ENCODE assay signal across 36 cellular contexts in genomic region chr5:3809455-3809854, GRCh38.
"Had no signal": no experiment of that assay in that cellular context is flagged by ENCODE, and none has a peak within 500 bp of the region (broad histone marks: within the 10 kb centered on the region; RNA-seq: fewer than 3 reads in every experiment).

No MANE protein-coding gene starts in this region.

- H3K27me3 Mint-ChIP-seq: activated B cell treated with CpG ODN at 0.5 μM for 24 hours; activated CD4-positive, alpha-beta memory T cell treated with anti-CD3 and anti-CD28 coated beads for 36 hours; activated CD4-positive, alpha-beta T cell treated with anti-CD3 and anti-CD28 coated beads for 36 hours; activated CD8-positive, alpha-beta T cell treated with anti-CD3 and anti-CD28 coated beads for 36 hours; activated T-helper 17 cell treated with anti-CD3 and anti-CD28 coated beads, Interleukin-2, amount 50 U/mL, for 72 hours had no signal

- H3K4me3 ChIP-seq: adrenal gland, body of pancreas had no signal

- H3K27me3 ChIP-seq: adrenal gland, body of pancreas, brain microvascular endothelial cell had no signal

- ATAC-seq: activated CD4-positive, alpha-beta T cell treated with anti-CD3 and anti-CD28 coated beads for 36 hours; activated CD8-positive, alpha-beta T cell treated with anti-CD3 and anti-CD28 coated beads for 36 hours; activated naive CD4-positive, alpha-beta T cell treated with anti-CD3 and anti-CD28 coated beads, Interleukin-2, amount 50 U/mL, for 72 hours; activated T-cell treated with anti-CD3 and anti-CD28 coated beads, Interleukin-2, amount 50 U/mL, for 4 hours; activated T-cell treated with anti-CD3 and anti-CD28 coated beads, Interleukin-2, amount 50 U/mL, for 72 hours; activated T-helper 17 cell treated with anti-CD3 and anti-CD28 coated beads, Interleukin-2, amount 50 U/mL, for 72 hours; body of pancreas had no signal

- H3K4me1 ChIP-seq: adrenal gland, body of pancreas had no signal

- H3K36me3 Mint-ChIP-seq: activated naive CD8-positive, alpha-beta T cell treated with anti-CD3 and anti-CD28 coated beads for 36 hours had no signal

- H3K27ac Mint-ChIP-seq: activated B cell treated with CpG ODN at 0.5 μM for 24 hours; activated CD4-positive, alpha-beta memory T cell treated with anti-CD3 and anti-CD28 coated beads for 36 hours; activated CD4-positive, alpha-beta T cell treated with anti-CD3 and anti-CD28 coated beads for 36 hours; activated CD8-positive, alpha-beta T cell treated with anti-CD3 and anti-CD28 coated beads for 36 hours; activated naive CD4-positive, alpha-beta T cell treated with anti-CD3 and anti-CD28 coated beads for 36 hours; activated naive CD4-positive, alpha-beta T cell treated with anti-CD3 and anti-CD28 coated beads, Interleukin-2, amount 50 U/mL, for 72 hours; activated naive CD8-positive, alpha-beta T cell treated with anti-CD3 and anti-CD28 coated beads for 36 hours; activated T-cell treated with anti-CD3 and anti-CD28 coated beads, Interleukin-2, amount 50 U/mL, for 72 hours; activated T-helper 1 cell treated with anti-CD3 and anti-CD28 coated beads, Interleukin-12 subunit alpha, Interleukin-12 subunit beta, Interleukin-2, Interleukin-4 antibody, amounts not matched to agents 30 ng/mL and 10 ng/mL and 1 ng/mL, durations not matched to agents 14 hours and 24 hours and 36 hours; activated T-helper 17 cell treated with anti-CD3 and anti-CD28 coated beads, Interleukin-2, amount 50 U/mL, for 72 hours; T-helper 1 cell treated with Interleukin-12 subunit alpha and Interleukin-12 subunit beta and Interleukin-4 antibody, amounts not matched to agents 30 μg/mL and 1 μg/mL, for 36 hours; T-helper 2 cell treated with Interferon-gamma antibody and Interleukin-4, amounts not matched to agents 5 μg/mL and 100 μg/mL, for 36 hours had no signal

- H3K9me3 ChIP-seq: adrenal gland, body of pancreas had no signal

- H3K36me3 ChIP-seq: adrenal gland, brain microvascular endothelial cell had no signal

- DNase-seq: activated B cell treated with CpG ODN at 0.5 μM for 24 hours; activated CD4-positive, alpha-beta memory T cell treated with anti-CD3 and anti-CD28 coated beads for 36 hours; activated CD4-positive, alpha-beta T cell treated with anti-CD3 and anti-CD28 coated beads for 1 hour; activated CD4-positive, alpha-beta T cell treated with anti-CD3 and anti-CD28 coated beads for 36 hours; activated CD4-positive, alpha-beta T cell treated with anti-CD3 and anti-CD28 coated beads for 48 hours; activated CD4-positive, alpha-beta T cell treated with anti-CD3 and anti-CD28 coated beads, Interleukin-2, amount 50 U/mL, for 1 hour; activated CD4-positive, alpha-beta T cell treated with anti-CD3 and anti-CD28 coated beads, Interleukin-2, amount 50 U/mL, for 4 hours; activated CD8-positive, alpha-beta memory T cell treated with anti-CD3 and anti-CD28 coated beads, Interleukin-2, amount 50 U/mL, for 4 hours; activated CD8-positive, alpha-beta T cell treated with anti-CD3 and anti-CD28 coated beads for 36 hours; activated effector memory CD4-positive, alpha-beta T cell treated with anti-CD3 and anti-CD28 coated beads, Interleukin-2, amount 50 U/mL, for 16 hours; activated gamma-delta T cell treated with Interleukin-2 at 50 U/mL for 16 hours; activated naive CD4-positive, alpha-beta T cell; activated naive CD4-positive, alpha-beta T cell treated with anti-CD3 and anti-CD28 coated beads for 36 hours; activated naive CD4-positive, alpha-beta T cell treated with anti-CD3 and anti-CD28 coated beads, Interleukin-2, amount 50 U/mL, for 16 hours; activated naive CD8-positive, alpha-beta T cell treated with anti-CD3 and anti-CD28 coated beads for 36 hours; activated T-cell treated with anti-CD3 and anti-CD28 coated beads for 4 hours; activated T-cell treated with anti-CD3 and anti-CD28 coated beads, Interleukin-2, amount 50 U/mL, for 1 hour; activated T-cell treated with anti-CD3 and anti-CD28 coated beads, Interleukin-2, amount 50 U/mL, for 4 hours; activated T-cell treated with anti-CD3 and anti-CD28 coated beads, Interleukin-2, amount 50 U/mL, for 72 hours; adrenal gland; amniotic stem cell; aorta; body of pancreas; brain microvascular endothelial cell; central memory CD4-positive, alpha-beta T cell; T-helper 1 cell; T-helper 2 cell; T-helper 9 cell had no signal

- H3K4me3 Mint-ChIP-seq: activated B cell treated with CpG ODN at 0.5 μM for 24 hours; activated CD4-positive, alpha-beta memory T cell treated with anti-CD3 and anti-CD28 coated beads for 36 hours; activated CD4-positive, alpha-beta T cell treated with anti-CD3 and anti-CD28 coated beads for 36 hours; activated CD8-positive, alpha-beta T cell treated with anti-CD3 and anti-CD28 coated beads for 36 hours; activated naive CD4-positive, alpha-beta T cell treated with anti-CD3 and anti-CD28 coated beads for 36 hours; activated naive CD8-positive, alpha-beta T cell treated with anti-CD3 and anti-CD28 coated beads for 36 hours; activated T-cell treated with anti-CD3 and anti-CD28 coated beads, Interleukin-2, amount 50 U/mL, for 4 hours; activated T-cell treated with anti-CD3 and anti-CD28 coated beads, Interleukin-2, amount 50 U/mL, for 72 hours; activated T-helper 1 cell treated with anti-CD3 and anti-CD28 coated beads, Interleukin-12 subunit alpha, Interleukin-12 subunit beta, Interleukin-2, Interleukin-4 antibody, amounts not matched to agents 30 ng/mL and 10 ng/mL and 1 ng/mL, durations not matched to agents 14 hours and 24 hours and 36 hours; activated T-helper 17 cell treated with anti-CD3 and anti-CD28 coated beads, Interleukin-2, amount 50 U/mL, for 72 hours; T-helper 1 cell treated with Interleukin-12 subunit alpha and Interleukin-12 subunit beta and Interleukin-4 antibody, amounts not matched to agents 30 μg/mL and 1 μg/mL, for 36 hours; T-helper 2 cell treated with Interferon-gamma antibody and Interleukin-4, amounts not matched to agents 5 μg/mL and 100 μg/mL, for 36 hours had no signal

- FAIRE-seq: astrocyte, TTC549 had no signal

- H3K27ac ChIP-seq: adrenal gland, body of pancreas, brain microvascular endothelial cell, VCaP had no signal

- H3K4me1 Mint-ChIP-seq: activated B cell treated with CpG ODN at 0.5 μM for 24 hours; activated CD4-positive, alpha-beta T cell treated with anti-CD3 and anti-CD28 coated beads for 36 hours; activated naive CD8-positive, alpha-beta T cell treated with anti-CD3 and anti-CD28 coated beads for 36 hours; activated T-helper 17 cell treated with anti-CD3 and anti-CD28 coated beads, Interleukin-2, amount 50 U/mL, for 72 hours had no signal

- H3K9me3 Mint-ChIP-seq: activated CD8-positive, alpha-beta T cell treated with anti-CD3 and anti-CD28 coated beads for 36 hours had no signal
